Comparison of ENCODE assay signal across 8 cellular contexts in genomic region chr15:77419050-77419835, GRCh38. TPM values are rescaled to one million over a fixed set of nuclear protein-coding genes. Genes with fewer than 3 reads are reported as not detected.
DNase-seq lines count a peak whose midpoint lies in the region; ATAC-seq, FAIRE-seq and TF ChIP-seq lines count a peak whose summit lies in the region.

No MANE protein-coding gene starts in this region.

- peak overlapping the region; percentile 71 for H3K27ac ChIP-seq in GM12878 (ENCODE audit: control insufficient read depth, insufficient read depth)
- H3K27ac ChIP-seq in iPS-18a (ENCODE audit: low read length) = no peak overlapping the region

- H3K4me3 ChIP-seq in GM12878 (peak overlapping the region; percentile 84), iPS-18a (ENCODE audit: low read length) (peak overlapping the region; percentile 61), skeletal muscle satellite cell (ENCODE audit: low read length) (peak overlapping the region; percentile 84)

- ATAC-seq in HG03103 (IDR thresholded peaks at IDR 0.05; ENCODE audit: low read depth, unreplicated experiment) = peak; percentile 23
- ATAC-seq in GM12878 = 0 out of 3 replicates have a peak, but pooled peaks have one; percentile 0
- no peak for ATAC-seq in GM18909 (IDR thresholded peaks at IDR 0.05; ENCODE audit: poor library complexity, unreplicated experiment)

- H3K9me3 ChIP-seq in GM12878 (replicated peaks; ENCODE audit: control insufficient read depth, insufficient read depth, low read length) = no peaks in the 10 kb centered on the region
- no peaks in the 10 kb centered on the region for H3K9me3 ChIP-seq in iPS-18a (ENCODE audit: control insufficient read depth, low read depth, low read length)
- no peaks in the 10 kb centered on the region for H3K9me3 ChIP-seq in skeletal muscle satellite cell (replicated peaks; ENCODE audit: low read length)

- peak; percentile 38; the same call in 1 of the 2 replicates for TF ChIP-seq RAD21 in GM12878 (IDR thresholded peaks at IDR 0.05; ENCODE audit: insufficient read depth, low read depth, low read length)

- peak overlapping the region; percentile 92 for H3K4me3 Mint-ChIP-seq in T-helper 1 cell treated with Interleukin-12 subunit alpha and Interleukin-12 subunit beta and Interleukin-4 antibody, amounts not matched to agents 30 μg/mL and 1 μg/mL, for 36 hours

- H3K4me2 ChIP-seq in GM12878 (ENCODE audit: control insufficient read depth, insufficient read depth) (peak overlapping the region; percentile 89), skeletal muscle satellite cell (ENCODE audit: low read length) (peak overlapping the region; percentile 85)

- TF ChIP-seq CTCF in GM12878 (IDR thresholded peaks at IDR 0.05 in 2 of 3, conservative IDR thresholded peaks at IDR 0.05 in 1 of 3; ENCODE audit: control insufficient read depth in 2 of 3, extremely low read depth in 1 of 3, insufficient read depth in 1 of 3, low read depth in 3 of 3, low read length in 3 of 3) = peak; percentile 10 to 39 (median 38); a peak in 3 of 6 replicates

- H3K9me3 Mint-ChIP-seq in T-helper 1 cell treated with Interleukin-12 subunit alpha and Interleukin-12 subunit beta and Interleukin-4 antibody, amounts not matched to agents 30 μg/mL and 1 μg/mL, for 36 hours = no peaks in the 10 kb centered on the region

- 3% methylated on average over 29 of the region's 71 CpGs for WGBS in GM12878 (ENCODE audit: insufficient coverage, insufficient replicate concordance, low lambda C conversion rate, missing lambda C conversion rate)

- intact Hi-C loops in GM12878 (cut with micrococcal nuclease; ENCODE audit: unreplicated experiment) = no loop called here

- H3K36me3 ChIP-seq in GM12878 (ENCODE audit: control insufficient read depth in 2 of 2, insufficient read depth in 2 of 2, low read length in 1 of 2) (no peaks in the 10 kb centered on the region), iPS-18a (ENCODE audit: control insufficient read depth, low read depth, low read length) (no peaks in the 10 kb centered on the region), skeletal muscle satellite cell (ENCODE audit: insufficient read depth, low read length) (no peaks in the 10 kb centered on the region)

- peaks cover 29% of the 10 kb centered on the region for H3K4me1 Mint-ChIP-seq in T-helper 1 cell treated with Interleukin-12 subunit alpha and Interleukin-12 subunit beta and Interleukin-4 antibody, amounts not matched to agents 30 μg/mL and 1 μg/mL, for 36 hours (ENCODE audit: low read depth)

- DNase-seq in NCI-H748 (lab: John Stamatoyannopoulos, UW; ENCODE audit: unreplicated experiment) (peak; percentile 47), NCI-H748 treated with DMSO at 0.1 percent for 48 hours (lab: John Stamatoyannopoulos, UW) (no peak), GM12878 (ENCODE audit: low read depth, low spot score) (no peak)

- peaks cover 51% of the 10 kb centered on the region for H3K79me2 ChIP-seq in GM12878 (ENCODE audit: control insufficient read depth, insufficient read depth, low read length)

- peaks cover 5% of the 10 kb centered on the region for H3K27me3 Mint-ChIP-seq in T-helper 1 cell treated with Interleukin-12 subunit alpha and Interleukin-12 subunit beta and Interleukin-4 antibody, amounts not matched to agents 30 μg/mL and 1 μg/mL, for 36 hours (ENCODE audit: low read depth)

- POLR2A ChIA-PET in GM12878 (lab: Charles Lee) = interaction anchor here (0.7 to 2.1 kb wide), 7 partner anchors 9 to 294 kb away, joined by 3 to 20 read pairs (median 3); no protein-coding TSS in a partner anchor

- FAIRE-seq in GM12878 (lab: Jason Lieb, UNC) = no peak

- CTCF ChIA-PET in GM12878 (lab: Yijun Ruan, JAX) = interaction anchor here (0.8 to 4.2 kb wide), 14 partner anchors 9 to 446 kb away, joined by 3 to 33 read pairs (median 4); no protein-coding TSS in a partner anchor

- H4K20me1 ChIP-seq in GM12878 (ENCODE audit: control insufficient read depth, insufficient read depth) = no peaks in the 10 kb centered on the region

- in situ Hi-C loops in GM12878 (cut with MboI) = no loop called here

- no peak for TF ChIP-seq POLR2A in GM12878 (IDR thresholded peaks at IDR 0.05; ENCODE audit: low read depth, low read length)

- H3K4me1 ChIP-seq in GM12878 (ENCODE audit: control insufficient read depth, insufficient read depth, low read length) (no peaks in the 10 kb centered on the region; the same call in 1 of the 2 replicates), iPS-18a (ENCODE audit: control insufficient read depth, low read depth, low read length) (peaks cover 36% of the 10 kb centered on the region), skeletal muscle satellite cell (ENCODE audit: control insufficient read depth, insufficient read depth, low read length) (peaks cover 39% of the 10 kb centered on the region)

- SMC1A ChIA-PET in GM12878 (lab: Charles Lee; ENCODE audit: uncharacterized antibody, unreplicated experiment) = interaction anchor here (0.7 to 7.6 kb wide), 13 partner anchors 10 to 306 kb away, joined by 3 to 107 read pairs (median 4); no protein-coding TSS in a partner anchor

- RAD21 ChIA-PET in GM12878 (lab: Charles Lee; ENCODE audit: unreplicated experiment) = interaction anchor here (0.7 to 4.2 kb wide), 7 partner anchors 10 to 239 kb away, joined by 4 to 49 read pairs (median 5); no protein-coding TSS in a partner anchor

- H3K9ac ChIP-seq in GM12878 (ENCODE audit: control insufficient read depth, insufficient read depth, low read length) (peak overlapping the region; percentile 82), iPS-18a (ENCODE audit: low read length) (peak overlapping the region; percentile 66), skeletal muscle satellite cell (ENCODE audit: low read depth, low read length) (peak overlapping the region; percentile 97)

- peak overlapping the region; percentile 86 for H2AFZ ChIP-seq in GM12878 (ENCODE audit: control insufficient read depth, low read depth, low read length)

- H3K27me3 ChIP-seq in GM12878 (replicated peaks in 1 of 2; ENCODE audit: control insufficient read depth in 2 of 2, insufficient read depth in 2 of 2, low read length in 1 of 2) = no peaks in the 10 kb centered on the region
- H3K27me3 ChIP-seq in iPS-18a (ENCODE audit: control insufficient read depth, insufficient read depth, low read length) = no peaks in the 10 kb centered on the region
- H3K27me3 ChIP-seq in skeletal muscle satellite cell (ENCODE audit: control insufficient read depth, insufficient read depth, low read length) = no peaks in the 10 kb centered on the region

- TF ChIP-seq EP300 in GM12878 (IDR thresholded peaks at IDR 0.05; ENCODE audit: borderline replicate concordance in 1 of 2, control insufficient read depth in 1 of 2, low read depth in 2 of 2, low read length in 2 of 2) = no peak

- peaks cover 7% of the 10 kb centered on the region for H3K36me3 Mint-ChIP-seq in T-helper 1 cell treated with Interleukin-12 subunit alpha and Interleukin-12 subunit beta and Interleukin-4 antibody, amounts not matched to agents 30 μg/mL and 1 μg/mL, for 36 hours (ENCODE audit: low read depth)

- peak overlapping the region; percentile 81 for H3K27ac Mint-ChIP-seq in T-helper 1 cell treated with Interleukin-12 subunit alpha and Interleukin-12 subunit beta and Interleukin-4 antibody, amounts not matched to agents 30 μg/mL and 1 μg/mL, for 36 hours

- BruUV-seq in GM12878 (replicated peaks; lab: Mats Ljungman, UMichigan) = no TSS peak

TF ChIP-seq in GM12878, 131 proteins besides CTCF, POLR2A, EP300 and RAD21 (continues in another document):
- 0 out of 2 replicates have a peak, but pooled peaks have one; percentile 36 for TF ChIP-seq EED (IDR thresholded peaks at IDR 0.05; ENCODE audit: low read depth)
- TF ChIP-seq, protein P1, sequence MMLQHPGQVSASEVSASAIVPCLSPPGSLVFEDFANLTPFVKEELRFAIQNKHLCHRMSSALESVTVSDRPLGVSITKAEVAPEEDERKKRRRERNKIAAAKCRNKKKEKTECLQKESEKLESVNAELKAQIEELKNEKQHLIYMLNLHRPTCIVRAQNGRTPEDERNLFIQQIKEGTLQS (IDR thresholded peaks at IDR 0.05; ENCODE audit: borderline replicate concordance, extremely low read depth, low read depth, low read length) = no peak

RNA-seq across cellular contexts. Expression of gene PEAK1, which starts 0.7 kb away (rescaled TPM):
- total RNA-seq in GM12878 (2013; cell fraction: nucleolus; rRNA removed) = 139 and 140 TPM in 2 replicates
- 13.6 TPM in 2 replicates for total RNA-seq in GM12878 (2014; rRNA removed)
- total RNA-seq in GM12878 (2014; rRNA removed; fragmentation: Illumina TruSeq; extraction: Trizol) = 15.7 and 17.3 TPM in 2 replicates
- total RNA-seq in GM12878 (2021) = 23.1 and 24.2 TPM in 2 replicates
- 4.0 TPM for polyA plus RNA-seq in GM12878 (2011; ENCODE audit: low read depth)
- polyA plus RNA-seq in GM12878 (2011; rRNA removed) = 18.0 and 18.1 TPM in 2 replicates
- 12.7 and 15.1 TPM in 2 replicates for polyA plus RNA-seq in GM12878 (2011; cell fraction: cytosol; rRNA removed)
- 24.4 and 24.7 TPM in 2 replicates for polyA plus RNA-seq in GM12878 (2011; cell fraction: nucleus; rRNA removed)
- 5.5 and 5.9 TPM in 2 replicates for polyA plus RNA-seq in GM12878 (2012)
- polyA plus RNA-seq in GM12878 (2014; fragmentation: Illumina TruSeq; extraction: Trizol) = 15.0 and 15.1 TPM in 2 replicates
- polyA plus RNA-seq in GM12878 (2014; fragmentation: Nextera tagmentation; extraction: Ambion mirVana) = 1 to 10 TPM in 1 of 2 experiments, under 1 TPM in 1; 0.62 to 1.1 TPM
- polyA plus RNA-seq in GM12878 (2014; rRNA removed) = 8.8 and 11.9 TPM in 2 replicates
- polyA plus RNA-seq in GM12878 (2016; fragmentation: Nextera tagmentation; extraction: Ambion mirVana) = 1 to 10 TPM; 3.2 to 3.9 TPM
- polyA minus RNA-seq in GM12878 (2011; rRNA and poly(A)+ RNA removed) = 41.3 and 42.9 TPM in 2 replicates
- polyA minus RNA-seq in GM12878 (2011; cell fraction: cytosol; rRNA and poly(A)+ RNA removed) = 16.3 and 20.1 TPM in 2 replicates
- 25.4 and 47.7 TPM in 2 replicates for polyA minus RNA-seq in GM12878 (2011; cell fraction: nucleus; rRNA and poly(A)+ RNA removed)
- total RNA-seq in skeletal muscle satellite cell (2012; rRNA removed) = 24.8 and 25.8 TPM in 2 replicates

RNA-seq across cellular contexts. Expression of gene HMG20A, which starts 1.4 kb away (rescaled TPM):
- 124 and 130 TPM in 2 replicates for total RNA-seq in GM12878 (2013; cell fraction: nucleolus; rRNA removed)
- total RNA-seq in GM12878 (2014; rRNA removed) (34.8 and 41.7 TPM in 2 replicates), GM12878 (2014; rRNA removed; fragmentation: Illumina TruSeq; extraction: Trizol) (48.1 and 48.8 TPM in 2 replicates), GM12878 (2021) (51.9 and 54.7 TPM in 2 replicates)
- polyA plus RNA-seq in GM12878 (2011; ENCODE audit: low read depth) = 22.3 TPM
- polyA plus RNA-seq in GM12878 (2011; rRNA removed) (98.7 and 132 TPM in 2 replicates), GM12878 (2014; fragmentation: Illumina TruSeq; extraction: Trizol) (75.4 and 84.3 TPM in 2 replicates), GM12878 (2014; fragmentation: Nextera tagmentation; extraction: Ambion mirVana) (10 to 100 TPM; 30.0 to 30.7 TPM), GM12878 (2014; rRNA removed) (50.0 and 50.5 TPM in 2 replicates), GM12878 (2016; fragmentation: Nextera tagmentation; extraction: Ambion mirVana) (10 to 100 TPM; 38.4 to 44.7 TPM)
- 62.2 and 66.8 TPM in 2 replicates for polyA plus RNA-seq in GM12878 (2011; cell fraction: cytosol; rRNA removed)
- 62.9 and 65.7 TPM in 2 replicates for polyA plus RNA-seq in GM12878 (2011; cell fraction: nucleus; rRNA removed)
- 26.8 and 38.3 TPM in 2 replicates for polyA plus RNA-seq in GM12878 (2012)
- 85.3 and 107 TPM in 2 replicates for polyA minus RNA-seq in GM12878 (2011; rRNA and poly(A)+ RNA removed)
- polyA minus RNA-seq in GM12878 (2011; cell fraction: cytosol; rRNA and poly(A)+ RNA removed) = 31.0 and 33.1 TPM in 2 replicates
- 44.4 and 67.5 TPM in 2 replicates for polyA minus RNA-seq in GM12878 (2011; cell fraction: nucleus; rRNA and poly(A)+ RNA removed)
- total RNA-seq in skeletal muscle satellite cell (2012; rRNA removed) = 20.3 and 23.6 TPM in 2 replicates
